In the genomic region with DNA sequence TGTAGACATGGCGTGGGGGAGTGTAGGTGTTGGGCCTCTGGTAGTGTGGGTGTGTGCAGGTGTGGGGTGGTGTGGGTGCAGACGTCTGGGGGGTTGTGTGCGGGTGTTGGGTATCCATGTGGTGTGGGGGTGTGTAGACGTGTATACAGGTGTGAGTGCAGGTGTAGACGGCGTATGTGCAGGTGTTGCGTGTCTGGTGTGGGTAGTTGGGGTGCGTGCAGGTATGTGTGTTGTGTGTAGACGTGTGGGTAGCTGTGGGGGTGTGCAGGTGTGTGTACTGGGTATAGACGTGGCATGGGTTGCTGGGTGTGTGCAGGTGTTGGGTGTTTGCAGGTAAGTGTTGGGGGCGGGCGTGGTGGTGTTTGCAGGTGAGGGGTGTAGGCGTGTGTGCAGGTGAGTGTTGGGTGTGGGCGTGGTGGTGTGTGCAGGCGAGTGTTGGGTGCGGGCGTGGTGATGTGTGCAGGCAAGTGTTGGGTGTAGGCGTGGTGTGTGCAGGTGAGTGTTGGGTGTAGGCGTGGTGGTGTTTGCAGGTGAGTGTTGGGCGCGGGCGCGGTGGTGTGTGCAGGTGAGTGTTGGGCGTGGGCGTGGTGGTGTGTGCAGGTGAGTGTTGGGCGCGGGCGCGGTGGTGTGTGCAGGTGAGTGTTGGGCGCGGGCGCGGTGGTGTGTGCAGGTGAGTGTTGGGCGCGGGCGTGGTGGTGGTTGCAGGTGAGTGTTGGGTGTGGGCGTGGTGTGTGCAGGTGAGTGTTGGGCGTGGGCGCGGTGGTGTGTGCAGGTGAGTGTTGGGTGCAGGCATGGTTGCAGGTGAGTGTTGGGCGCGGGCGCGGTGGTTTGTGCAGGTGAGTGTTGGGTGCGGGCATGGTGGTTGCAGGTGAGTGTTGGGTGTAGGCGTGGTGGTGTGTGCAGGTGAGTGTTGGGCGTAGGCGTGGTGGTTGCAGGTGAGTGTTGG, we compare ENCODE assay signal across 28 cellular contexts. TPM values are rescaled to one million over a fixed set of nuclear protein-coding genes. Genes with fewer than 3 reads are reported as not detected.
DNase-seq lines count a peak whose midpoint lies in the region; ATAC-seq, FAIRE-seq and TF ChIP-seq lines count a peak whose summit lies in the region.
"Had no signal": no experiment of that assay in that cellular context is flagged by ENCODE, and none has a peak within 500 bp of the region (broad histone marks: within the 10 kb centered on the region; RNA-seq: fewer than 3 reads in every experiment).

No MANE protein-coding gene starts in this region.

- intact Hi-C loops in GM12878 (cut with micrococcal nuclease; ENCODE audit: unreplicated experiment): no loop called here
- intact Hi-C loops in mucosa of descending colon (cut with DNase I, micrococcal nuclease): no loop called here

- peaks cover 56 to 76% of the 10 kb centered on the region in 2 donors for H3K36me3 Mint-ChIP-seq in stimulated activated naive B cell treated with anti-CD40 and anti-IgM and Interleukin-4, amounts not matched to agents 10 μg/mL and 1 μg/mL and 100 μg/mL, for 72 hours

- SMC1A ChIA-PET in GM12878 (lab: Charles Lee; ENCODE audit: uncharacterized antibody, unreplicated experiment): no interaction called here

- peak overlapping the region; percentile 53 for H3K27ac Mint-ChIP-seq in stimulated activated naive B cell treated with anti-CD40 and anti-IgM and Interleukin-4, amounts not matched to agents 10 μg/mL and 1 μg/mL and 100 μg/mL, for 72 hours
- H3K27ac Mint-ChIP-seq: activated CD8-positive, alpha-beta T cell treated with anti-CD3 and anti-CD28 coated beads for 36 hours; activated naive CD4-positive, alpha-beta T cell treated with anti-CD3 and anti-CD28 coated beads, Interleukin-2, amount 10 ng/mL, durations not matched to agents 7 days and 5 days; IgD-negative memory B cell had no signal

- DNase-seq in GM12878 (ENCODE audit: low read depth, low spot score): no peak
- peak in 2 of 3 donors; percentile 51 to 60 for DNase-seq in mucosa of descending colon
- DNase-seq in stimulated activated naive B cell treated with anti-CD40 and anti-IgM and Interleukin-4, amounts not matched to agents 10 μg/mL and 1 μg/mL and 100 μg/mL, for 72 hours: no peak
- DNase-seq in SIG-M5 treated with dmso at 0.1 percent for 504 hours (lab: John Stamatoyannopoulos, UW; ENCODE audit: unreplicated experiment): no peak
- DNase-seq: activated CD8-positive, alpha-beta memory T cell treated with anti-CD3 and anti-CD28 coated beads, Interleukin-2, amount 50 U/mL, for 48 hours; activated CD8-positive, alpha-beta T cell treated with anti-CD3 and anti-CD28 coated beads for 36 hours; activated naive CD4-positive, alpha-beta T cell treated with anti-CD3 and anti-CD28 coated beads, Interleukin-2, amount 10 ng/mL, durations not matched to agents 7 days and 5 days; amygdala; C1 segment of cervical spinal cord; COR-L47; gastrocnemius medialis; NCI-H146; NCI-H345; NCI-H69; SHP77 treated with DMSO at 0.1 percent for 48 hours; stimulated activated CD4-positive, alpha-beta T cell treated with anti-CD3 and anti-CD28 coated beads, Interleukin-12 subunit alpha, Interleukin-12 subunit beta, amount 100 ng/mL, for 4 hours; stimulated activated CD4-positive, alpha-beta T cell treated with anti-CD3 and anti-CD28 coated beads, Interleukin-2, amount 100 ng/mL, for 48 hours had no signal

- no peaks in the 10 kb centered on the region for H3K4me1 ChIP-seq in HEK293 (ENCODE audit: control insufficient read depth, insufficient read depth, low read length)
- H3K4me1 ChIP-seq in GM12878 (ENCODE audit: control insufficient read depth, insufficient read depth, low read length): no peaks in the 10 kb centered on the region
- H3K4me1 ChIP-seq in mucosa of descending colon (ENCODE audit: low read depth): no peaks in the 10 kb centered on the region
- H3K4me1 ChIP-seq: breast epithelium, gastrocnemius medialis, parathyroid adenoma had no signal

- in situ Hi-C loops in GM12878 (cut with MboI): no loop called here

- peaks cover 0 to 5% of the 10 kb centered on the region in 2 donors for H3K9me3 Mint-ChIP-seq in stimulated activated naive B cell treated with anti-CD40 and anti-IgM and Interleukin-4, amounts not matched to agents 10 μg/mL and 1 μg/mL and 100 μg/mL, for 72 hours
- H3K9me3 Mint-ChIP-seq: activated CD8-positive, alpha-beta T cell treated with anti-CD3 and anti-CD28 coated beads for 36 hours; IgD-negative memory B cell had no signal

- peaks cover 13 to 86% of the 10 kb centered on the region in 2 experiments; a peak in 2 of 3 replicates for H3K36me3 ChIP-seq in HEK293 (ENCODE audit: control insufficient read depth in 2 of 2, insufficient read depth in 1 of 2, low read length in 2 of 2)
- peaks cover 8 to 63% of the 10 kb centered on the region in 2 experiments; a peak in 3 of 4 replicates for H3K36me3 ChIP-seq in GM12878 (ENCODE audit: control insufficient read depth in 2 of 2, insufficient read depth in 2 of 2, low read length in 1 of 2)
- H3K36me3 ChIP-seq in mucosa of descending colon (ENCODE audit: low read depth): peaks cover 22% of the 10 kb centered on the region

- TF ChIP-seq RAD21 in GM12878 (IDR thresholded peaks at IDR 0.05; ENCODE audit: insufficient read depth, low read depth, low read length): no peak

- 95% methylated on average over 42 of the region's 48 CpGs for WGBS in GM12878 (ENCODE audit: insufficient coverage, insufficient replicate concordance, low lambda C conversion rate, missing lambda C conversion rate)

- H3K27me3 ChIP-seq in GM12878 (replicated peaks in 1 of 2; ENCODE audit: control insufficient read depth in 2 of 2, insufficient read depth in 2 of 2, low read length in 1 of 2): no peaks in the 10 kb centered on the region
- H3K27me3 ChIP-seq: breast epithelium, gastrocnemius medialis, hepatocyte, right atrium auricular region, tibial nerve had no signal

- H3K4me2 ChIP-seq in GM12878 (ENCODE audit: control insufficient read depth, insufficient read depth): no peak overlapping the region
- H3K4me2 ChIP-seq: hepatocyte had no signal

- H3K4me3 ChIP-seq in HEK293 (ENCODE audit: low read depth, low read length) (no peak overlapping the region), GM12878 (no peak overlapping the region), mucosa of descending colon (no peak overlapping the region)
- H3K4me3 ChIP-seq: breast epithelium, gastrocnemius medialis, hepatocyte, right atrium auricular region, tibial nerve had no signal

- peaks cover 4 to 5% of the 10 kb centered on the region in 2 donors for H3K4me1 Mint-ChIP-seq in stimulated activated naive B cell treated with anti-CD40 and anti-IgM and Interleukin-4, amounts not matched to agents 10 μg/mL and 1 μg/mL and 100 μg/mL, for 72 hours
- H3K4me1 Mint-ChIP-seq: activated naive CD4-positive, alpha-beta T cell treated with anti-CD3 and anti-CD28 coated beads, Interleukin-2, amount 10 ng/mL, durations not matched to agents 7 days and 5 days had no signal

- H3K4me3 Mint-ChIP-seq in stimulated activated naive B cell treated with anti-CD40 and anti-IgM and Interleukin-4, amounts not matched to agents 10 μg/mL and 1 μg/mL and 100 μg/mL, for 72 hours: peak overlapping the region; percentile 17 to 26
- H3K4me3 Mint-ChIP-seq: activated CD8-positive, alpha-beta T cell treated with anti-CD3 and anti-CD28 coated beads for 36 hours; activated naive CD4-positive, alpha-beta T cell treated with anti-CD3 and anti-CD28 coated beads, Interleukin-2, amount 10 ng/mL, durations not matched to agents 7 days and 5 days; IgD-negative memory B cell had no signal

- TF ChIP-seq CTCF in HEK293 (tag by site-specific recombination; IDR thresholded peaks at IDR 0.05) (no peak), GM12878 (IDR thresholded peaks at IDR 0.05 in 2 of 3, conservative IDR thresholded peaks at IDR 0.05 in 1 of 3; ENCODE audit: control insufficient read depth in 2 of 3, extremely low read depth in 1 of 3, insufficient read depth in 1 of 3, low read depth in 3 of 3, low read length in 3 of 3) (no peak), mucosa of descending colon (IDR thresholded peaks at IDR 0.05) (no peak)

- no peak for FAIRE-seq in GM12878 (lab: Jason Lieb, UNC)
- FAIRE-seq: endothelial cell of umbilical vein had no signal

- ATAC-seq in GM12878: no peak
- peak; percentile 15 for ATAC-seq in mucosa of descending colon
- no peak for ATAC-seq in stimulated activated naive B cell treated with anti-CD40 and anti-IgM and Interleukin-4, amounts not matched to agents 10 μg/mL and 1 μg/mL and 100 μg/mL, for 72 hours (replicated peaks)
- ATAC-seq in HG03097 (IDR thresholded peaks at IDR 0.05; ENCODE audit: low FRiP score, unreplicated experiment): no peak
- ATAC-seq in HG02642 (IDR thresholded peaks at IDR 0.05; ENCODE audit: poor library complexity, unreplicated experiment): no peak
- ATAC-seq: activated CD8-positive, alpha-beta T cell treated with anti-CD3 and anti-CD28 coated beads for 36 hours; gastrocnemius medialis; HCT116 had no signal

- no peak overlapping the region for H2AFZ ChIP-seq in GM12878 (ENCODE audit: control insufficient read depth, low read depth, low read length)
- H2AFZ ChIP-seq: hepatocyte, parathyroid adenoma had no signal

- TF ChIP-seq POLR2A in GM12878 (IDR thresholded peaks at IDR 0.05; ENCODE audit: low read depth, low read length): peak; percentile 69

- no peaks in the 10 kb centered on the region for H4K20me1 ChIP-seq in GM12878 (ENCODE audit: control insufficient read depth, insufficient read depth)

- TF ChIP-seq EP300 in GM12878 (IDR thresholded peaks at IDR 0.05; ENCODE audit: borderline replicate concordance in 1 of 2, control insufficient read depth in 1 of 2, low read depth in 2 of 2, low read length in 2 of 2): no peak

- H3K9me3 ChIP-seq in HEK293 (ENCODE audit: control insufficient read depth, insufficient read depth, low read depth, low read length): no peaks in the 10 kb centered on the region
- H3K9me3 ChIP-seq in GM12878 (replicated peaks; ENCODE audit: control insufficient read depth, insufficient read depth, low read length): no peaks in the 10 kb centered on the region; the same call in 2 of the 3 replicates
- H3K9me3 ChIP-seq in mucosa of descending colon: no peaks in the 10 kb centered on the region
- H3K9me3 ChIP-seq: breast epithelium, gastrocnemius medialis, right atrium auricular region, tibial nerve had no signal

- BruUV-seq in GM12878 (replicated peaks; lab: Mats Ljungman, UMichigan): TSS peak; percentile 63

- CTCF ChIA-PET in HEK293 (lab: Yijun Ruan, JAX) (no interaction called here), GM12878 (lab: Yijun Ruan, JAX) (no interaction called here)

- POLR2A ChIA-PET in HEK293 (lab: Yijun Ruan, JAX): no interaction called here
- POLR2A ChIA-PET in GM12878 (lab: Charles Lee): no interaction called here

- H3K27ac ChIP-seq in HEK293 (ENCODE audit: extremely low read depth, low read depth, low read length) (no peak overlapping the region), GM12878 (ENCODE audit: control insufficient read depth, insufficient read depth) (no peak overlapping the region)
- H3K27ac ChIP-seq: breast epithelium, gastrocnemius medialis, hepatocyte, parathyroid adenoma, right atrium auricular region, tibial nerve had no signal

- H3K9ac ChIP-seq in GM12878 (ENCODE audit: control insufficient read depth, insufficient read depth, low read length): no peak overlapping the region
- H3K9ac ChIP-seq: parathyroid adenoma had no signal

- H3K79me2 ChIP-seq in GM12878 (ENCODE audit: control insufficient read depth, insufficient read depth, low read length): no peaks in the 10 kb centered on the region

- H3K27me3 Mint-ChIP-seq in stimulated activated naive B cell treated with anti-CD40 and anti-IgM and Interleukin-4, amounts not matched to agents 10 μg/mL and 1 μg/mL and 100 μg/mL, for 72 hours: no peaks in the 10 kb centered on the region
- H3K27me3 Mint-ChIP-seq: activated CD8-positive, alpha-beta T cell treated with anti-CD3 and anti-CD28 coated beads for 36 hours; activated naive CD4-positive, alpha-beta T cell treated with anti-CD3 and anti-CD28 coated beads, Interleukin-2, amount 10 ng/mL, durations not matched to agents 7 days and 5 days; IgD-negative memory B cell had no signal

- RAD21 ChIA-PET in GM12878 (lab: Charles Lee; ENCODE audit: unreplicated experiment): no interaction called here

RNA-seq across cellular contexts. Expression of a gene that starts 16.6 kb away (rescaled TPM):
- 17.2 and 17.8 TPM in 2 replicates for total RNA-seq in GM12878 (2013; cell fraction: nucleolus; rRNA removed)
- total RNA-seq in GM12878 (2014; rRNA removed) (42.9 and 53.6 TPM in 2 replicates), GM12878 (2014; rRNA removed; fragmentation: Illumina TruSeq; extraction: Trizol) (12.0 and 16.1 TPM in 2 replicates), GM12878 (2021) (40.7 and 42.1 TPM in 2 replicates), mucosa of descending colon (10 to 100 TPM; 36.9 to 48.8 (median 48.2) TPM)
- polyA plus RNA-seq in GM12878 (2011; ENCODE audit: low read depth): 18.4 TPM
- polyA plus RNA-seq in GM12878 (2011; rRNA removed) (17.6 and 25.9 TPM in 2 replicates), GM12878 (2014; fragmentation: Illumina TruSeq; extraction: Trizol) (4.4 and 14.0 TPM in 2 replicates), GM12878 (2014; fragmentation: Nextera tagmentation; extraction: Ambion mirVana) (1 to 10 TPM in 1 of 2 experiments, under 1 TPM in 1; 0.66 to 2.3 TPM), GM12878 (2014; rRNA removed) (69.0 and 76.0 TPM in 2 replicates), GM12878 (2016; fragmentation: Nextera tagmentation; extraction: Ambion mirVana) (10 to 100 TPM; 68.9 to 73.8 TPM)
- 37.7 and 58.5 TPM in 2 replicates for polyA plus RNA-seq in GM12878 (2011; cell fraction: cytosol; rRNA removed)
- polyA plus RNA-seq in GM12878 (2011; cell fraction: nucleus; rRNA removed): 78.1 and 98.0 TPM in 2 replicates
- polyA plus RNA-seq in GM12878 (2012): 31.9 and 33.0 TPM in 2 replicates
- polyA minus RNA-seq in GM12878 (2011; rRNA and poly(A)+ RNA removed): 4.9 and 14.2 TPM in 2 replicates
- polyA minus RNA-seq in GM12878 (2011; cell fraction: cytosol; rRNA and poly(A)+ RNA removed): 4.7 and 9.1 TPM in 2 replicates
- 9.3 and 12.3 TPM in 2 replicates for polyA minus RNA-seq in GM12878 (2011; cell fraction: nucleus; rRNA and poly(A)+ RNA removed)

Comparison
In these comparisons a context has a peak if more than half of its experiments do, and no peak if none do; other contexts are left out.
1. DNase-seq: peak in mucosa of descending colon (2 of 3); none in GM12878 (single experiment), stimulated activated naive B cell treated with anti-CD40 and anti-IgM and Interleukin-4, amounts not matched to agents 10 μg/mL and 1 μg/mL and 100 μg/mL, for 72 hours (single experiment) and SIG-M5 treated with dmso at 0.1 percent for 504 hours (single experiment).